Comparison of ENCODE assay signal across 9 cellular contexts in genomic region chr12:90959538-90960139, GRCh38. TPM values are rescaled to one million over a fixed set of nuclear protein-coding genes. Genes with fewer than 3 reads are reported as not detected.
A peak's percentile ranks its signal among the peaks of the same experiment; 100 is the strongest.
DNase-seq lines count a peak whose midpoint lies in the region; ATAC-seq and TF ChIP-seq lines count a peak whose summit lies in the region.
"Had no signal": no experiment of that assay in that cellular context is flagged by ENCODE, and none has a peak within 500 bp of the region (broad histone marks: within the 10 kb centered on the region; RNA-seq: fewer than 3 reads in every experiment).

No MANE protein-coding gene starts in this region.

- H3K9me3 Mint-ChIP-seq in activated T-cell treated with anti-CD3 and anti-CD28 coated beads, Interleukin-2, amount 50 U/mL, for 24 hours, result no peaks in the 10 kb centered on the region
- no peaks in the 10 kb centered on the region for H3K9me3 Mint-ChIP-seq in nephron progenitor cell

- H3K27ac Mint-ChIP-seq in activated T-cell treated with anti-CD3 and anti-CD28 coated beads, Interleukin-2, amount 50 U/mL, for 24 hours, result no peak overlapping the region
- no peak overlapping the region for H3K27ac Mint-ChIP-seq in nephron progenitor cell

- TF ChIP-seq CTCF in epithelial cell of esophagus (IDR thresholded peaks at IDR 0.05; ENCODE audit: insufficient read depth, low read depth, low read length, missing control alignments) (peak; percentile 81), nephron progenitor cell (IDR thresholded peaks at IDR 0.05) (peak; percentile 79)

- no peak overlapping the region for H3K4me3 ChIP-seq in epithelial cell of esophagus (ENCODE audit: low read length)

- TF ChIP-seq EP300 in Ishikawa (IDR thresholded peaks at IDR 0.05; ENCODE audit: borderline replicate concordance), result no peak

- peak; percentile 86 for ATAC-seq in GM21717 (IDR thresholded peaks at IDR 0.05; ENCODE audit: unreplicated experiment)

- no peak overlapping the region for H3K4me3 Mint-ChIP-seq in activated T-cell treated with anti-CD3 and anti-CD28 coated beads, Interleukin-2, amount 50 U/mL, for 24 hours
- H3K4me3 Mint-ChIP-seq in nephron progenitor cell, result no peak overlapping the region

- H3K4me1 Mint-ChIP-seq in activated T-cell treated with anti-CD3 and anti-CD28 coated beads, Interleukin-2, amount 50 U/mL, for 24 hours (ENCODE audit: low read depth), result no peaks in the 10 kb centered on the region
- H3K4me1 Mint-ChIP-seq in nephron progenitor cell, result no peaks in the 10 kb centered on the region

- H3K36me3 Mint-ChIP-seq in activated T-cell treated with anti-CD3 and anti-CD28 coated beads, Interleukin-2, amount 50 U/mL, for 24 hours (ENCODE audit: low read depth), result no peaks in the 10 kb centered on the region
- no peaks in the 10 kb centered on the region for H3K36me3 Mint-ChIP-seq in nephron progenitor cell (ENCODE audit: low read depth)

- DNase-seq in activated T-cell treated with anti-CD3 and anti-CD28 coated beads for 24 hours (ENCODE audit: low read depth) (peak; percentile 2), RPMI7951 (ENCODE audit: low read depth) (peak; percentile 49), epithelial cell of esophagus (ENCODE audit: low read depth) (peak; percentile 57), nephron progenitor cell (peak; percentile 18), activated gamma-delta T cell (lab: John Stamatoyannopoulos, UW) (no peak)
- no peak for DNase-seq in activated T-cell treated with anti-CD3 and anti-CD28 coated beads, Interleukin-2, amount 50 U/mL, for 24 hours

- peak; percentile 62 for TF ChIP-seq RAD21 in Ishikawa (IDR thresholded peaks at IDR 0.05; ENCODE audit: low read depth)

- no peaks in the 10 kb centered on the region for H3K27me3 Mint-ChIP-seq in activated T-cell treated with anti-CD3 and anti-CD28 coated beads, Interleukin-2, amount 50 U/mL, for 24 hours
- peaks cover 3% of the 10 kb centered on the region for H3K27me3 Mint-ChIP-seq in nephron progenitor cell (ENCODE audit: low read depth, poor library complexity)

TF ChIP-seq in Ishikawa, 13 proteins besides CTCF, POLR2A, EP300 and RAD21:
- TF ChIP-seq FOXM1 (IDR thresholded peaks at IDR 0.05; ENCODE audit: borderline replicate concordance, low read depth) (no peak), TAF1 (IDR thresholded peaks at IDR 0.05; ENCODE audit: low read depth) (no peak), CEBPB (IDR thresholded peaks at IDR 0.05) (no peak), USF1 (IDR thresholded peaks at IDR 0.05) (no peak), TCF12 (IDR thresholded peaks at IDR 0.05; ENCODE audit: low read depth) (no peak), ZBTB7A (IDR thresholded peaks at IDR 0.05; ENCODE audit: low read depth) (no peak), NFIC (IDR thresholded peaks at IDR 0.05) (no peak), EGR1 (IDR thresholded peaks at IDR 0.05) (no peak), CREB1 (IDR thresholded peaks at IDR 0.05; ENCODE audit: low read depth) (no peak), YY1 (IDR thresholded peaks at IDR 0.05; ENCODE audit: low read depth) (no peak), TEAD4 (IDR thresholded peaks at IDR 0.05) (no peak)
- TF ChIP-seq, protein P1, sequence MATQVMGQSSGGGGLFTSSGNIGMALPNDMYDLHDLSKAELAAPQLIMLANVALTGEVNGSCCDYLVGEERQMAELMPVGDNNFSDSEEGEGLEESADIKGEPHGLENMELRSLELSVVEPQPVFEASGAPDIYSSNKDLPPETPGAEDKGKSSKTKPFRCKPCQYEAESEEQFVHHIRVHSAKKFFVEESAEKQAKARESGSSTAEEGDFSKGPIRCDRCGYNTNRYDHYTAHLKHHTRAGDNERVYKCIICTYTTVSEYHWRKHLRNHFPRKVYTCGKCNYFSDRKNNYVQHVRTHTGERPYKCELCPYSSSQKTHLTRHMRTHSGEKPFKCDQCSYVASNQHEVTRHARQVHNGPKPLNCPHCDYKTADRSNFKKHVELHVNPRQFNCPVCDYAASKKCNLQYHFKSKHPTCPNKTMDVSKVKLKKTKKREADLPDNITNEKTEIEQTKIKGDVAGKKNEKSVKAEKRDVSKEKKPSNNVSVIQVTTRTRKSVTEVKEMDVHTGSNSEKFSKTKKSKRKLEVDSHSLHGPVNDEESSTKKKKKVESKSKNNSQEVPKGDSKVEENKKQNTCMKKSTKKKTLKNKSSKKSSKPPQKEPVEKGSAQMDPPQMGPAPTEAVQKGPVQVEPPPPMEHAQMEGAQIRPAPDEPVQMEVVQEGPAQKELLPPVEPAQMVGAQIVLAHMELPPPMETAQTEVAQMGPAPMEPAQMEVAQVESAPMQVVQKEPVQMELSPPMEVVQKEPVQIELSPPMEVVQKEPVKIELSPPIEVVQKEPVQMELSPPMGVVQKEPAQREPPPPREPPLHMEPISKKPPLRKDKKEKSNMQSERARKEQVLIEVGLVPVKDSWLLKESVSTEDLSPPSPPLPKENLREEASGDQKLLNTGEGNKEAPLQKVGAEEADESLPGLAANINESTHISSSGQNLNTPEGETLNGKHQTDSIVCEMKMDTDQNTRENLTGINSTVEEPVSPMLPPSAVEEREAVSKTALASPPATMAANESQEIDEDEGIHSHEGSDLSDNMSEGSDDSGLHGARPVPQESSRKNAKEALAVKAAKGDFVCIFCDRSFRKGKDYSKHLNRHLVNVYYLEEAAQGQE (IDR thresholded peaks at IDR 0.05; ENCODE audit: low read depth), result no peak
- TF ChIP-seq, protein P2, sequence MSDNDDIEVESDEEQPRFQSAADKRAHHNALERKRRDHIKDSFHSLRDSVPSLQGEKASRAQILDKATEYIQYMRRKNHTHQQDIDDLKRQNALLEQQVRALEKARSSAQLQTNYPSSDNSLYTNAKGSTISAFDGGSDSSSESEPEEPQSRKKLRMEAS (IDR thresholded peaks at IDR 0.05), result no peak

RNA-seq across cellular contexts. Expression of gene CCER1, which starts 4.7 kb away (rescaled TPM):
- not detected in 2 replicates for total RNA-seq in RPMI7951 (2014; rRNA removed; shearing (Covaris generic))
- total RNA-seq: temporal lobe had no signal

RNA-seq across cellular contexts. Expression of gene EPYC, which starts 45.1 kb away (rescaled TPM):
- not detected in 2 replicates for total RNA-seq in RPMI7951 (2014; rRNA removed; shearing (Covaris generic))
- total RNA-seq: temporal lobe had no signal

Comparison
In these comparisons a context has a peak if more than half of its experiments do, and no peak if none do; other contexts are left out.
1. DNase-seq: peak in activated T-cell treated with anti-CD3 and anti-CD28 coated beads for 24 hours (single experiment), RPMI7951 (single experiment), epithelial cell of esophagus (single experiment) and nephron progenitor cell (single experiment); none in activated T-cell treated with anti-CD3 and anti-CD28 coated beads, Interleukin-2, amount 50 U/mL, for 24 hours (single experiment) and activated gamma-delta T cell (single experiment).